ENCODE assay signal across 10 cellular contexts in the genomic region with DNA sequence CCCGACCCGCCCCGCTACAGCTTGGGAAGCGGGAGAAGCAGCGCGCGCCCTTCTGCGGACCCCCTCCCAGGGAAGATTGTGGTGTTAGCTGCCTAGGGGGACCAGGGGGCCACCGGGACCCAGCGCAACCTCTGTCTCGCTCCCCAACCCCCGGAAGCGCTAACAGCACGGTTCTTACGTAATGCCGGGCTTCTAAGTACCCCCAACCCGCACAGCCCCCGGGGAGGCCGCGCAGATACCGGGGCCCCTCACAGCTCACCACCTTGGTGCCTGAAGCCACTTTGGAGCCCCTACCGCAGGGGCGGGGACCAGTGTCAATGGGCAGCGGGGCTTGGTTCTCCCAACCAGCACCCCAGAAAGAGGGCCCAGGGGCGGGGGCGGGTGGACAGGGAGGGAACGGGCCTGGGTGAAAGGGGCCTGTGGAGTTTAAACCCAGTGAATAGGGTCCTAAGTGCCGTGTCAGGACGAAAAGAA. TPM values are rescaled to one million over a fixed set of nuclear protein-coding genes. Genes with fewer than 3 reads are reported as not detected.
A peak's percentile ranks its signal among the peaks of the same experiment; 100 is the strongest.
DNase-seq lines count a peak whose midpoint lies in the region; ATAC-seq, FAIRE-seq and TF ChIP-seq lines count a peak whose summit lies in the region.
"Had no signal": no experiment of that assay in that cellular context is flagged by ENCODE, and none has a peak within 500 bp of the region (broad histone marks: within the 10 kb centered on the region; RNA-seq: fewer than 3 reads in every experiment).

No MANE protein-coding gene starts in this region.

- peak overlapping the region in 7 of 8 donors; percentile 68 to 97 (median 86) for H3K27ac Mint-ChIP-seq in CD8-positive, alpha-beta memory T cell

- H3K4me1 ChIP-seq in CD8-positive, alpha-beta memory T cell (ENCODE audit: insufficient read depth, low read length): peaks cover 21% of the 10 kb centered on the region
- peaks cover 0 to 7% (median 0%) of the 10 kb centered on the region in 3 donors for H3K4me1 ChIP-seq in pancreas

- peak overlapping the region; percentile 16 for H3K27ac ChIP-seq in CD8-positive, alpha-beta memory T cell (ENCODE audit: low read depth, low read length)
- H3K27ac ChIP-seq in VCaP (peak overlapping the region; percentile 40; the same call in 1 of the 2 replicates), pancreas (peak overlapping the region in 1 of 4 donors; percentile 8)

- H3K4me3 ChIP-seq in CD8-positive, alpha-beta memory T cell (ENCODE audit: low read length): peak overlapping the region; percentile 89
- peak overlapping the region; percentile 62 to 70 for H3K4me3 ChIP-seq in foreskin fibroblast (ENCODE audit: low read depth in 1 of 2, low read length in 2 of 2)
- peak overlapping the region; percentile 29 to 59 (median 48) for H3K4me3 ChIP-seq in pancreas

- ATAC-seq in pancreas (peak; percentile 11 to 19 (median 18)), GM18861 (IDR thresholded peaks at IDR 0.05; ENCODE audit: unreplicated experiment) (no peak)

- no peaks in the 10 kb centered on the region for H3K36me3 Mint-ChIP-seq in CD8-positive, alpha-beta memory T cell

- peaks cover 37 to 38% of the 10 kb centered on the region in 2 donors for H3K27me3 Mint-ChIP-seq in CD8-positive, alpha-beta memory T cell

- H3K9me3 ChIP-seq in CD8-positive, alpha-beta memory T cell (ENCODE audit: low read length): no peaks in the 10 kb centered on the region
- H3K9me3 ChIP-seq in pancreas: no peaks in the 10 kb centered on the region

- POLR2A ChIA-PET in CD8-positive, alpha-beta memory T cell (lab: Charles Lee): no interaction called here

- H3K36me3 ChIP-seq in CD8-positive, alpha-beta memory T cell (ENCODE audit: insufficient read depth, low read length): no peaks in the 10 kb centered on the region
- no peaks in the 10 kb centered on the region for H3K36me3 ChIP-seq in pancreas

- FAIRE-seq in pancreas (lab: Jason Lieb, UNC): no peak

- H3K9me3 Mint-ChIP-seq in CD8-positive, alpha-beta memory T cell: no peaks in the 10 kb centered on the region

- 2% methylated on average over 27 to 29 of the region's 29 CpGs for WGBS in pancreas, 2 donors

- peaks cover 16 to 27% (median 17%) of the 10 kb centered on the region in 3 donors for H3K4me1 Mint-ChIP-seq in CD8-positive, alpha-beta memory T cell

- intact Hi-C loops in pancreas (cut with DNase I): no loop called here

- peak in 4 of 5 donors; percentile 10 to 63 (median 38) for DNase-seq in CD8-positive, alpha-beta memory T cell
- DNase-seq in foreskin fibroblast (no peak), pancreas (no peak), LoVo (ENCODE audit: low spot score) (no peak), MV-4-11 (lab: John Stamatoyannopoulos, UW) (no peak)
- DNase-seq in activated CD8-positive, alpha-beta memory T cell treated with anti-CD3 and anti-CD28 coated beads, Interleukin-2, amount 50 U/mL, for 48 hours: no peak

- peaks cover 14% of the 10 kb centered on the region for H3K27me3 ChIP-seq in CD8-positive, alpha-beta memory T cell (ENCODE audit: insufficient read depth, low read length, poor library complexity, severe bottlenecking)
- no peaks in the 10 kb centered on the region for H3K27me3 ChIP-seq in pancreas

- CTCF ChIA-PET in CD8-positive, alpha-beta memory T cell (lab: Charles Lee): interaction anchor here (1.3 to 3.0 kb wide), 4 partner anchors 11 to 37 kb away, joined by 3 to 11 read pairs (median 7); no protein-coding TSS in a partner anchor

- H3K4me3 Mint-ChIP-seq in CD8-positive, alpha-beta memory T cell: peak overlapping the region; percentile 82 to 93 (median 89)

- no peak for TF ChIP-seq CTCF in VCaP (conservative IDR thresholded peaks at IDR 0.05)
- no peak for TF ChIP-seq CTCF in foreskin fibroblast (IDR thresholded peaks at IDR 0.05; ENCODE audit: low read depth, low read length)
- TF ChIP-seq CTCF in pancreas (IDR thresholded peaks at IDR 0.05): no peak

RNA-seq across cellular contexts. Expression of gene MPP2, which starts 0.3 kb away (rescaled TPM):
- 1 to 10 TPM in 1 of 2 experiments, under 1 TPM in 1; 0.90 to 1.1 TPM for total RNA-seq in CD8-positive, alpha-beta memory T cell
- polyA plus RNA-seq in CD8-positive, alpha-beta memory T cell: 1.2 TPM
- 1 to 10 TPM; 1.0 to 2.9 (median 2.1) TPM for total RNA-seq in pancreas
- polyA plus RNA-seq in pancreas: 1 to 10 TPM; 1.9 to 6.6 TPM

RNA-seq across cellular contexts. Expression of gene PPY, which starts 35.3 kb away (rescaled TPM):
- not detected for total RNA-seq in CD8-positive, alpha-beta memory T cell
- polyA plus RNA-seq in CD8-positive, alpha-beta memory T cell: not detected
- total RNA-seq in pancreas: 10 to 100 TPM in 4 of 6 donors, 1 to 10 TPM in 2; 7.2 to 46.0 (median 22.7) TPM
- polyA plus RNA-seq in pancreas: 100 to 1,000 TPM in 1 of 2 donors, 10 to 100 TPM in 1; 57.7 to 392 TPM
- total RNA-seq: pulmonary artery endothelial cell, SK-MEL-5 had no signal

RNA-seq across cellular contexts. Expression of gene PYY, which starts 46.8 kb away (rescaled TPM):
- total RNA-seq in CD8-positive, alpha-beta memory T cell: not detected
- not detected for polyA plus RNA-seq in CD8-positive, alpha-beta memory T cell
- under 1 TPM in 2 of 6 donors, not detected in 4; 0.35 to 0.49 TPM for total RNA-seq in pancreas
- 1 to 10 TPM in 1 of 2 donors, under 1 TPM in 1; 0.66 to 1.1 TPM for polyA plus RNA-seq in pancreas
- total RNA-seq: pulmonary artery endothelial cell, SK-MEL-5 had no signal

Comparison
In these comparisons a context has a peak if more than half of its experiments do, and no peak if none do; other contexts are left out.
1. DNase-seq: peak in CD8-positive, alpha-beta memory T cell (4 of 5); none in foreskin fibroblast (0 of 2), pancreas (0 of 6), LoVo (single experiment), MV-4-11 (single experiment) and activated CD8-positive, alpha-beta memory T cell treated with anti-CD3 and anti-CD28 coated beads, Interleukin-2, amount 50 U/mL, for 48 hours (single experiment).
2. RNA of gene PPY, which starts 35.3 kb away (total RNA-seq): 7.2 to 46.0 TPM in pancreas; not detected in CD8-positive, alpha-beta memory T cell; every median in the first group is over 4 times any median in the second.
3. Peak in every context shown above with its lines, with median percentiles within 50 percentile points of each other: H3K4me3 ChIP-seq.